1 cellular context compared by ENCODE assay signal in the genomic region with DNA sequence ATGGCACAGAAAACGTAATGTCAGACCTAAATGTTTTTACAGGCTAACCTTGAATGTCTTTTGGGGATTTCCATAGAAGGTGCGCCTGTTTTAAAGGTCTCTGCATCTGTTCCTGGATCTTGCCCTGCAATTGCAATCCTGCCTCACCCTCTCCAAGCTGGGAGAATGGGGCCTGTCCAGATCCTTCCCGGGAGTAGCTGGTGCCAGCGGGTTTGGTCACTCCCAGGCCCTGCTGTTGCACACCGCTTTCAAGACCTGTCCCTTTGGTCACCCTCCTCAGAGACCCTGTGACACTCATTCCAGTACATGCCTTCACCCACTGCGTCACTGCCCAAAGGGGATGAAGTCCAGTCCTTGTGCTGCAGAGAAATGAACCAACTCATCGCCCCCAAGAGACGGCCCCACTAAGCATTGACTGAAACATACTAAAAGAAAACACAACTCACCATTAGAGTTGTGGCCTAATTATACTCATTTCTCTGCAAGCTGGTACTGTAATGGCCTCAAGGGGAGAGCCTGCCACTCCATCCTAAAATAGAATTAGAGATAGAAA.
TF ChIP-seq lines count a peak whose summit lies in the region.

No MANE protein-coding gene starts in this region.

TF ChIP-seq in K562, 482 proteins besides CTCF, POLR2A, EP300 and RAD21 (continued from another document and continues in another):
- TF ChIP-seq, protein P1, sequence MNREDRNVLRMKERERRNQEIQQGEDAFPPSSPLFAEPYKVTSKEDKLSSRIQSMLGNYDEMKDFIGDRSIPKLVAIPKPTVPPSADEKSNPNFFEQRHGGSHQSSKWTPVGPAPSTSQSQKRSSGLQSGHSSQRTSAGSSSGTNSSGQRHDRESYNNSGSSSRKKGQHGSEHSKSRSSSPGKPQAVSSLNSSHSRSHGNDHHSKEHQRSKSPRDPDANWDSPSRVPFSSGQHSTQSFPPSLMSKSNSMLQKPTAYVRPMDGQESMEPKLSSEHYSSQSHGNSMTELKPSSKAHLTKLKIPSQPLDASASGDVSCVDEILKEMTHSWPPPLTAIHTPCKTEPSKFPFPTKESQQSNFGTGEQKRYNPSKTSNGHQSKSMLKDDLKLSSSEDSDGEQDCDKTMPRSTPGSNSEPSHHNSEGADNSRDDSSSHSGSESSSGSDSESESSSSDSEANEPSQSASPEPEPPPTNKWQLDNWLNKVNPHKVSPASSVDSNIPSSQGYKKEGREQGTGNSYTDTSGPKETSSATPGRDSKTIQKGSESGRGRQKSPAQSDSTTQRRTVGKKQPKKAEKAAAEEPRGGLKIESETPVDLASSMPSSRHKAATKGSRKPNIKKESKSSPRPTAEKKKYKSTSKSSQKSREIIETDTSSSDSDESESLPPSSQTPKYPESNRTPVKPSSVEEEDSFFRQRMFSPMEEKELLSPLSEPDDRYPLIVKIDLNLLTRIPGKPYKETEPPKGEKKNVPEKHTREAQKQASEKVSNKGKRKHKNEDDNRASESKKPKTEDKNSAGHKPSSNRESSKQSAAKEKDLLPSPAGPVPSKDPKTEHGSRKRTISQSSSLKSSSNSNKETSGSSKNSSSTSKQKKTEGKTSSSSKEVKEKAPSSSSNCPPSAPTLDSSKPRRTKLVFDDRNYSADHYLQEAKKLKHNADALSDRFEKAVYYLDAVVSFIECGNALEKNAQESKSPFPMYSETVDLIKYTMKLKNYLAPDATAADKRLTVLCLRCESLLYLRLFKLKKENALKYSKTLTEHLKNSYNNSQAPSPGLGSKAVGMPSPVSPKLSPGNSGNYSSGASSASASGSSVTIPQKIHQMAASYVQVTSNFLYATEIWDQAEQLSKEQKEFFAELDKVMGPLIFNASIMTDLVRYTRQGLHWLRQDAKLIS (CRISPR knock-in tag; IDR thresholded peaks at IDR 0.05), result no peak
- TF ChIP-seq ZFP1 (CRISPR knock-in tag; IDR thresholded peaks at IDR 0.05), result no peak
- no peak for TF ChIP-seq MTA3 (IDR thresholded peaks at IDR 0.05; ENCODE audit: borderline replicate concordance)
- TF ChIP-seq RUNX1 (IDR thresholded peaks at IDR 0.05; ENCODE audit: low read depth), result no peak
- TF ChIP-seq, protein P2, sequence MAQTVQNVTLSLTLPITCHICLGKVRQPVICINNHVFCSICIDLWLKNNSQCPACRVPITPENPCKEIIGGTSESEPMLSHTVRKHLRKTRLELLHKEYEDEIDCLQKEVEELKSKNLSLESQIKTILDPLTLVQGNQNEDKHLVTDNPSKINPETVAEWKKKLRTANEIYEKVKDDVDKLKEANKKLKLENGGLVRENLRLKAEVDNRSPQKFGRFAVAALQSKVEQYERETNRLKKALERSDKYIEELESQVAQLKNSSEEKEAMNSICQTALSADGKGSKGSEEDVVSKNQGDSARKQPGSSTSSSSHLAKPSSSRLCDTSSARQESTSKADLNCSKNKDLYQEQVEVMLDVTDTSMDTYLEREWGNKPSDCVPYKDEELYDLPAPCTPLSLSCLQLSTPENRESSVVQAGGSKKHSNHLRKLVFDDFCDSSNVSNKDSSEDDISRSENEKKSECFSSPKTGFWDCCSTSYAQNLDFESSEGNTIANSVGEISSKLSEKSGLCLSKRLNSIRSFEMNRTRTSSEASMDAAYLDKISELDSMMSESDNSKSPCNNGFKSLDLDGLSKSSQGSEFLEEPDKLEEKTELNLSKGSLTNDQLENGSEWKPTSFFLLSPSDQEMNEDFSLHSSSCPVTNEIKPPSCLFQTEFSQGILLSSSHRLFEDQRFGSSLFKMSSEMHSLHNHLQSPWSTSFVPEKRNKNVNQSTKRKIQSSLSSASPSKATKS (CRISPR knock-in tag; IDR thresholded peaks at IDR 0.05), result no peak
- no peak for TF ChIP-seq ZNF57 (CRISPR knock-in tag; IDR thresholded peaks at IDR 0.05)
- TF ChIP-seq, protein P3, sequence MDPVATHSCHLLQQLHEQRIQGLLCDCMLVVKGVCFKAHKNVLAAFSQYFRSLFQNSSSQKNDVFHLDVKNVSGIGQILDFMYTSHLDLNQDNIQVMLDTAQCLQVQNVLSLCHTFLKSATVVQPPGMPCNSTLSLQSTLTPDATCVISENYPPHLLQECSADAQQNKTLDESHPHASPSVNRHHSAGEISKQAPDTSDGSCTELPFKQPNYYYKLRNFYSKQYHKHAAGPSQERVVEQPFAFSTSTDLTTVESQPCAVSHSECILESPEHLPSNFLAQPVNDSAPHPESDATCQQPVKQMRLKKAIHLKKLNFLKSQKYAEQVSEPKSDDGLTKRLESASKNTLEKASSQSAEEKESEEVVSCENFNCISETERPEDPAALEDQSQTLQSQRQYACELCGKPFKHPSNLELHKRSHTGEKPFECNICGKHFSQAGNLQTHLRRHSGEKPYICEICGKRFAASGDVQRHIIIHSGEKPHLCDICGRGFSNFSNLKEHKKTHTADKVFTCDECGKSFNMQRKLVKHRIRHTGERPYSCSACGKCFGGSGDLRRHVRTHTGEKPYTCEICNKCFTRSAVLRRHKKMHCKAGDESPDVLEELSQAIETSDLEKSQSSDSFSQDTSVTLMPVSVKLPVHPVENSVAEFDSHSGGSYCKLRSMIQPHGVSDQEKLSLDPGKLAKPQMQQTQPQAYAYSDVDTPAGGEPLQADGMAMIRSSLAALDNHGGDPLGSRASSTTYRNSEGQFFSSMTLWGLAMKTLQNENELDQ (CRISPR knock-in tag; IDR thresholded peaks at IDR 0.05; ENCODE audit: borderline replicate concordance), result no peak
- TF ChIP-seq, protein P4, sequence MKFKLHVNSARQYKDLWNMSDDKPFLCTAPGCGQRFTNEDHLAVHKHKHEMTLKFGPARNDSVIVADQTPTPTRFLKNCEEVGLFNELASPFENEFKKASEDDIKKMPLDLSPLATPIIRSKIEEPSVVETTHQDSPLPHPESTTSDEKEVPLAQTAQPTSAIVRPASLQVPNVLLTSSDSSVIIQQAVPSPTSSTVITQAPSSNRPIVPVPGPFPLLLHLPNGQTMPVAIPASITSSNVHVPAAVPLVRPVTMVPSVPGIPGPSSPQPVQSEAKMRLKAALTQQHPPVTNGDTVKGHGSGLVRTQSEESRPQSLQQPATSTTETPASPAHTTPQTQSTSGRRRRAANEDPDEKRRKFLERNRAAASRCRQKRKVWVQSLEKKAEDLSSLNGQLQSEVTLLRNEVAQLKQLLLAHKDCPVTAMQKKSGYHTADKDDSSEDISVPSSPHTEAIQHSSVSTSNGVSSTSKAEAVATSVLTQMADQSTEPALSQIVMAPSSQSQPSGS (CRISPR knock-in tag; IDR thresholded peaks at IDR 0.05), result no peak
- TF ChIP-seq, protein P5, sequence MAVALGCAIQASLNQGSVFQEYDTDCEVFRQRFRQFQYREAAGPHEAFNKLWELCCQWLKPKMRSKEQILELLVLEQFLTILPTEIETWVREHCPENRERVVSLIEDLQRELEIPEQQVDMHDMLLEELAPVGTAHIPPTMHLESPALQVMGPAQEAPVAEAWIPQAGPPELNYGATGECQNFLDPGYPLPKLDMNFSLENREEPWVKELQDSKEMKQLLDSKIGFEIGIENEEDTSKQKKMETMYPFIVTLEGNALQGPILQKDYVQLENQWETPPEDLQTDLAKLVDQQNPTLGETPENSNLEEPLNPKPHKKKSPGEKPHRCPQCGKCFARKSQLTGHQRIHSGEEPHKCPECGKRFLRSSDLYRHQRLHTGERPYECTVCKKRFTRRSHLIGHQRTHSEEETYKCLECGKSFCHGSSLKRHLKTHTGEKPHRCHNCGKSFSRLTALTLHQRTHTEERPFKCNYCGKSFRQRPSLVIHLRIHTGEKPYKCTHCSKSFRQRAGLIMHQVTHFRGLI (CRISPR knock-in tag; IDR thresholded peaks at IDR 0.05), result no peak
- TF ChIP-seq CBFA2T2 (conservative IDR thresholded peaks at IDR 0.05), result no peak
- TF ChIP-seq, protein P6, sequence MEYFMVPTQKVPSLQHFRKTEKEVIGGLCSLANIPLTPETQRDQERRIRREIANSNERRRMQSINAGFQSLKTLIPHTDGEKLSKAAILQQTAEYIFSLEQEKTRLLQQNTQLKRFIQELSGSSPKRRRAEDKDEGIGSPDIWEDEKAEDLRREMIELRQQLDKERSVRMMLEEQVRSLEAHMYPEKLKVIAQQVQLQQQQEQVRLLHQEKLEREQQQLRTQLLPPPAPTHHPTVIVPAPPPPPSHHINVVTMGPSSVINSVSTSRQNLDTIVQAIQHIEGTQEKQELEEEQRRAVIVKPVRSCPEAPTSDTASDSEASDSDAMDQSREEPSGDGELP (CRISPR knock-in tag; IDR thresholded peaks at IDR 0.05; ENCODE audit: borderline replicate concordance), result no peak
- TF ChIP-seq PML (IDR thresholded peaks at IDR 0.05; ENCODE audit: low read length), result no peak
- TF ChIP-seq SMAD4 (CRISPR knock-in tag; conservative IDR thresholded peaks at IDR 0.05), result peak; percentile 12; the same call in 1 of the 2 replicates
- peak; percentile 41 for TF ChIP-seq DMBX1 (CRISPR knock-in tag; IDR thresholded peaks at IDR 0.05; ENCODE audit: borderline replicate concordance)
- TF ChIP-seq, protein P7, sequence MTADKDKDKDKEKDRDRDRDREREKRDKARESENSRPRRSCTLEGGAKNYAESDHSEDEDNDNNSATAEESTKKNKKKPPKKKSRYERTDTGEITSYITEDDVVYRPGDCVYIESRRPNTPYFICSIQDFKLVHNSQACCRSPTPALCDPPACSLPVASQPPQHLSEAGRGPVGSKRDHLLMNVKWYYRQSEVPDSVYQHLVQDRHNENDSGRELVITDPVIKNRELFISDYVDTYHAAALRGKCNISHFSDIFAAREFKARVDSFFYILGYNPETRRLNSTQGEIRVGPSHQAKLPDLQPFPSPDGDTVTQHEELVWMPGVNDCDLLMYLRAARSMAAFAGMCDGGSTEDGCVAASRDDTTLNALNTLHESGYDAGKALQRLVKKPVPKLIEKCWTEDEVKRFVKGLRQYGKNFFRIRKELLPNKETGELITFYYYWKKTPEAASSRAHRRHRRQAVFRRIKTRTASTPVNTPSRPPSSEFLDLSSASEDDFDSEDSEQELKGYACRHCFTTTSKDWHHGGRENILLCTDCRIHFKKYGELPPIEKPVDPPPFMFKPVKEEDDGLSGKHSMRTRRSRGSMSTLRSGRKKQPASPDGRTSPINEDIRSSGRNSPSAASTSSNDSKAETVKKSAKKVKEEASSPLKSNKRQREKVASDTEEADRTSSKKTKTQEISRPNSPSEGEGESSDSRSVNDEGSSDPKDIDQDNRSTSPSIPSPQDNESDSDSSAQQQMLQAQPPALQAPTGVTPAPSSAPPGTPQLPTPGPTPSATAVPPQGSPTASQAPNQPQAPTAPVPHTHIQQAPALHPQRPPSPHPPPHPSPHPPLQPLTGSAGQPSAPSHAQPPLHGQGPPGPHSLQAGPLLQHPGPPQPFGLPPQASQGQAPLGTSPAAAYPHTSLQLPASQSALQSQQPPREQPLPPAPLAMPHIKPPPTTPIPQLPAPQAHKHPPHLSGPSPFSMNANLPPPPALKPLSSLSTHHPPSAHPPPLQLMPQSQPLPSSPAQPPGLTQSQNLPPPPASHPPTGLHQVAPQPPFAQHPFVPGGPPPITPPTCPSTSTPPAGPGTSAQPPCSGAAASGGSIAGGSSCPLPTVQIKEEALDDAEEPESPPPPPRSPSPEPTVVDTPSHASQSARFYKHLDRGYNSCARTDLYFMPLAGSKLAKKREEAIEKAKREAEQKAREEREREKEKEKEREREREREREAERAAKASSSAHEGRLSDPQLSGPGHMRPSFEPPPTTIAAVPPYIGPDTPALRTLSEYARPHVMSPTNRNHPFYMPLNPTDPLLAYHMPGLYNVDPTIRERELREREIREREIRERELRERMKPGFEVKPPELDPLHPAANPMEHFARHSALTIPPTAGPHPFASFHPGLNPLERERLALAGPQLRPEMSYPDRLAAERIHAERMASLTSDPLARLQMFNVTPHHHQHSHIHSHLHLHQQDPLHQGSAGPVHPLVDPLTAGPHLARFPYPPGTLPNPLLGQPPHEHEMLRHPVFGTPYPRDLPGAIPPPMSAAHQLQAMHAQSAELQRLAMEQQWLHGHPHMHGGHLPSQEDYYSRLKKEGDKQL (CRISPR knock-in tag; IDR thresholded peaks at IDR 0.05; ENCODE audit: borderline replicate concordance), result no peak
- TF ChIP-seq, protein P8, sequence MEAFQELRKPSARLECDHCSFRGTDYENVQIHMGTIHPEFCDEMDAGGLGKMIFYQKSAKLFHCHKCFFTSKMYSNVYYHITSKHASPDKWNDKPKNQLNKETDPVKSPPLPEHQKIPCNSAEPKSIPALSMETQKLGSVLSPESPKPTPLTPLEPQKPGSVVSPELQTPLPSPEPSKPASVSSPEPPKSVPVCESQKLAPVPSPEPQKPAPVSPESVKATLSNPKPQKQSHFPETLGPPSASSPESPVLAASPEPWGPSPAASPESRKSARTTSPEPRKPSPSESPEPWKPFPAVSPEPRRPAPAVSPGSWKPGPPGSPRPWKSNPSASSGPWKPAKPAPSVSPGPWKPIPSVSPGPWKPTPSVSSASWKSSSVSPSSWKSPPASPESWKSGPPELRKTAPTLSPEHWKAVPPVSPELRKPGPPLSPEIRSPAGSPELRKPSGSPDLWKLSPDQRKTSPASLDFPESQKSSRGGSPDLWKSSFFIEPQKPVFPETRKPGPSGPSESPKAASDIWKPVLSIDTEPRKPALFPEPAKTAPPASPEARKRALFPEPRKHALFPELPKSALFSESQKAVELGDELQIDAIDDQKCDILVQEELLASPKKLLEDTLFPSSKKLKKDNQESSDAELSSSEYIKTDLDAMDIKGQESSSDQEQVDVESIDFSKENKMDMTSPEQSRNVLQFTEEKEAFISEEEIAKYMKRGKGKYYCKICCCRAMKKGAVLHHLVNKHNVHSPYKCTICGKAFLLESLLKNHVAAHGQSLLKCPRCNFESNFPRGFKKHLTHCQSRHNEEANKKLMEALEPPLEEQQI (IDR thresholded peaks at IDR 0.05), result no peak
- TF ChIP-seq, protein P9, sequence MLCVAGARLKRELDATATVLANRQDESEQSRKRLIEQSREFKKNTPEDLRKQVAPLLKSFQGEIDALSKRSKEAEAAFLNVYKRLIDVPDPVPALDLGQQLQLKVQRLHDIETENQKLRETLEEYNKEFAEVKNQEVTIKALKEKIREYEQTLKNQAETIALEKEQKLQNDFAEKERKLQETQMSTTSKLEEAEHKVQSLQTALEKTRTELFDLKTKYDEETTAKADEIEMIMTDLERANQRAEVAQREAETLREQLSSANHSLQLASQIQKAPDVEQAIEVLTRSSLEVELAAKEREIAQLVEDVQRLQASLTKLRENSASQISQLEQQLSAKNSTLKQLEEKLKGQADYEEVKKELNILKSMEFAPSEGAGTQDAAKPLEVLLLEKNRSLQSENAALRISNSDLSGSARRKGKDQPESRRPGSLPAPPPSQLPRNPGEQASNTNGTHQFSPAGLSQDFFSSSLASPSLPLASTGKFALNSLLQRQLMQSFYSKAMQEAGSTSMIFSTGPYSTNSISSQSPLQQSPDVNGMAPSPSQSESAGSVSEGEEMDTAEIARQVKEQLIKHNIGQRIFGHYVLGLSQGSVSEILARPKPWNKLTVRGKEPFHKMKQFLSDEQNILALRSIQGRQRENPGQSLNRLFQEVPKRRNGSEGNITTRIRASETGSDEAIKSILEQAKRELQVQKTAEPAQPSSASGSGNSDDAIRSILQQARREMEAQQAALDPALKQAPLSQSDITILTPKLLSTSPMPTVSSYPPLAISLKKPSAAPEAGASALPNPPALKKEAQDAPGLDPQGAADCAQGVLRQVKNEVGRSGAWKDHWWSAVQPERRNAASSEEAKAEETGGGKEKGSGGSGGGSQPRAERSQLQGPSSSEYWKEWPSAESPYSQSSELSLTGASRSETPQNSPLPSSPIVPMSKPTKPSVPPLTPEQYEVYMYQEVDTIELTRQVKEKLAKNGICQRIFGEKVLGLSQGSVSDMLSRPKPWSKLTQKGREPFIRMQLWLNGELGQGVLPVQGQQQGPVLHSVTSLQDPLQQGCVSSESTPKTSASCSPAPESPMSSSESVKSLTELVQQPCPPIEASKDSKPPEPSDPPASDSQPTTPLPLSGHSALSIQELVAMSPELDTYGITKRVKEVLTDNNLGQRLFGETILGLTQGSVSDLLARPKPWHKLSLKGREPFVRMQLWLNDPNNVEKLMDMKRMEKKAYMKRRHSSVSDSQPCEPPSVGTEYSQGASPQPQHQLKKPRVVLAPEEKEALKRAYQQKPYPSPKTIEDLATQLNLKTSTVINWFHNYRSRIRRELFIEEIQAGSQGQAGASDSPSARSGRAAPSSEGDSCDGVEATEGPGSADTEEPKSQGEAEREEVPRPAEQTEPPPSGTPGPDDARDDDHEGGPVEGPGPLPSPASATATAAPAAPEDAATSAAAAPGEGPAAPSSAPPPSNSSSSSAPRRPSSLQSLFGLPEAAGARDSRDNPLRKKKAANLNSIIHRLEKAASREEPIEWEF (CRISPR knock-in tag; IDR thresholded peaks at IDR 0.05), result peak; percentile 13; the same call in 1 of the 2 replicates
- peak; percentile 9 for TF ChIP-seq POLR2B (IDR thresholded peaks at IDR 0.05; ENCODE audit: low read depth, partially characterized antibody)
- TF ChIP-seq ZBTB17 (CRISPR knock-in tag; IDR thresholded peaks at IDR 0.05), result peak; percentile 67; the same call in 1 of the 2 replicates
- TF ChIP-seq SMC3 (conservative IDR thresholded peaks at IDR 0.05; ENCODE audit: insufficient read depth, low read depth, low read length), result no peak
